3 cellular contexts compared by ENCODE assay signal in the genomic region with DNA sequence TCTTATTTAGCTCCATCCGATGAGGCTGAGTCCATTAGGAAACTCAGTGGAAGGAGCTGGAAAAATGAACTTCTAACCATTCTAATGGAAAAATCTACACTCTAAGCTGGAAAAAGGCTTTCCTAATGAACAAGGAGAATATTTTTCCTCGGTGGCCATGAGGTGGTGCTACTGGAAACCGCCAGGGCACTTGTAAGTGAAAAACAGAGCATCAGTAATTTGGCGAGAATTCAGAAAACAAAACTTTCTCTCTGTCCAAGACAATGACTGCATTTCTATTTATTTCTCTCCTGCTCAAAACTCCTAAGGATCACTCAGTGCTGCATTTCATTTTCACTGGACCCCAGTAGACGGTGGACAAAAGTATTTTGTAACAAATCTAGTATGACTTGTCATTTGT.
TF ChIP-seq lines count a peak whose summit lies in the region.

No MANE protein-coding gene starts in this region.

TF ChIP-seq in GM23338, 12 proteins besides CTCF, POLR2A, EP300 and RAD21 (continued from another document and continues in another):
- TF ChIP-seq, protein P1, sequence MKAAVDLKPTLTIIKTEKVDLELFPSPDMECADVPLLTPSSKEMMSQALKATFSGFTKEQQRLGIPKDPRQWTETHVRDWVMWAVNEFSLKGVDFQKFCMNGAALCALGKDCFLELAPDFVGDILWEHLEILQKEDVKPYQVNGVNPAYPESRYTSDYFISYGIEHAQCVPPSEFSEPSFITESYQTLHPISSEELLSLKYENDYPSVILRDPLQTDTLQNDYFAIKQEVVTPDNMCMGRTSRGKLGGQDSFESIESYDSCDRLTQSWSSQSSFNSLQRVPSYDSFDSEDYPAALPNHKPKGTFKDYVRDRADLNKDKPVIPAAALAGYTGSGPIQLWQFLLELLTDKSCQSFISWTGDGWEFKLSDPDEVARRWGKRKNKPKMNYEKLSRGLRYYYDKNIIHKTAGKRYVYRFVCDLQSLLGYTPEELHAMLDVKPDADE (IDR thresholded peaks at IDR 0.05), result no peak
- TF ChIP-seq ZNF331 (CRISPR knock-in tag; IDR thresholded peaks at IDR 0.05; ENCODE audit: low read depth) (no peak), EZH2phosphoT487 (IDR thresholded peaks at IDR 0.05; ENCODE audit: unreplicated experiment) (no peak), EZH2 (IDR thresholded peaks at IDR 0.05; ENCODE audit: low read depth, unreplicated experiment) (no peak), ZNF114 (CRISPR knock-in tag; IDR thresholded peaks at IDR 0.05) (no peak), POLR2AphosphoS5 (IDR thresholded peaks at IDR 0.05; ENCODE audit: low read depth) (no peak), JUNB (IDR thresholded peaks at IDR 0.05; ENCODE audit: unreplicated experiment) (no peak)
- TF ChIP-seq, protein P2, sequence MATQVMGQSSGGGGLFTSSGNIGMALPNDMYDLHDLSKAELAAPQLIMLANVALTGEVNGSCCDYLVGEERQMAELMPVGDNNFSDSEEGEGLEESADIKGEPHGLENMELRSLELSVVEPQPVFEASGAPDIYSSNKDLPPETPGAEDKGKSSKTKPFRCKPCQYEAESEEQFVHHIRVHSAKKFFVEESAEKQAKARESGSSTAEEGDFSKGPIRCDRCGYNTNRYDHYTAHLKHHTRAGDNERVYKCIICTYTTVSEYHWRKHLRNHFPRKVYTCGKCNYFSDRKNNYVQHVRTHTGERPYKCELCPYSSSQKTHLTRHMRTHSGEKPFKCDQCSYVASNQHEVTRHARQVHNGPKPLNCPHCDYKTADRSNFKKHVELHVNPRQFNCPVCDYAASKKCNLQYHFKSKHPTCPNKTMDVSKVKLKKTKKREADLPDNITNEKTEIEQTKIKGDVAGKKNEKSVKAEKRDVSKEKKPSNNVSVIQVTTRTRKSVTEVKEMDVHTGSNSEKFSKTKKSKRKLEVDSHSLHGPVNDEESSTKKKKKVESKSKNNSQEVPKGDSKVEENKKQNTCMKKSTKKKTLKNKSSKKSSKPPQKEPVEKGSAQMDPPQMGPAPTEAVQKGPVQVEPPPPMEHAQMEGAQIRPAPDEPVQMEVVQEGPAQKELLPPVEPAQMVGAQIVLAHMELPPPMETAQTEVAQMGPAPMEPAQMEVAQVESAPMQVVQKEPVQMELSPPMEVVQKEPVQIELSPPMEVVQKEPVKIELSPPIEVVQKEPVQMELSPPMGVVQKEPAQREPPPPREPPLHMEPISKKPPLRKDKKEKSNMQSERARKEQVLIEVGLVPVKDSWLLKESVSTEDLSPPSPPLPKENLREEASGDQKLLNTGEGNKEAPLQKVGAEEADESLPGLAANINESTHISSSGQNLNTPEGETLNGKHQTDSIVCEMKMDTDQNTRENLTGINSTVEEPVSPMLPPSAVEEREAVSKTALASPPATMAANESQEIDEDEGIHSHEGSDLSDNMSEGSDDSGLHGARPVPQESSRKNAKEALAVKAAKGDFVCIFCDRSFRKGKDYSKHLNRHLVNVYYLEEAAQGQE (IDR thresholded peaks at IDR 0.05; ENCODE audit: unreplicated experiment), result no peak

TF ChIP-seq in K562, 482 proteins besides CTCF, POLR2A, EP300 and RAD21:
- TF ChIP-seq, protein P3, sequence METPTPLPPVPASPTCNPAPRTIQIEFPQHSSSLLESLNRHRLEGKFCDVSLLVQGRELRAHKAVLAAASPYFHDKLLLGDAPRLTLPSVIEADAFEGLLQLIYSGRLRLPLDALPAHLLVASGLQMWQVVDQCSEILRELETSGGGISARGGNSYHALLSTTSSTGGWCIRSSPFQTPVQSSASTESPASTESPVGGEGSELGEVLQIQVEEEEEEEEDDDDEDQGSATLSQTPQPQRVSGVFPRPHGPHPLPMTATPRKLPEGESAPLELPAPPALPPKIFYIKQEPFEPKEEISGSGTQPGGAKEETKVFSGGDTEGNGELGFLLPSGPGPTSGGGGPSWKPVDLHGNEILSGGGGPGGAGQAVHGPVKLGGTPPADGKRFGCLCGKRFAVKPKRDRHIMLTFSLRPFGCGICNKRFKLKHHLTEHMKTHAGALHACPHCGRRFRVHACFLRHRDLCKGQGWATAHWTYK (CRISPR knock-in tag; IDR thresholded peaks at IDR 0.05), result no peak
- no peak for TF ChIP-seq CBX3 (IDR thresholded peaks at IDR 0.05; ENCODE audit: borderline replicate concordance in 1 of 2, low read length in 2 of 2)
- TF ChIP-seq RFX7 (CRISPR knock-in tag; IDR thresholded peaks at IDR 0.05), result no peak
- no peak for TF ChIP-seq KLF16 (IDR thresholded peaks at IDR 0.05)
- TF ChIP-seq SAFB (IDR thresholded peaks at IDR 0.05; ENCODE audit: borderline replicate concordance, low read depth, low read length), result no peak
- no peak for TF ChIP-seq ZNF766 (CRISPR knock-in tag; conservative IDR thresholded peaks at IDR 0.05)
- TF ChIP-seq KDM5B (IDR thresholded peaks at IDR 0.05; ENCODE audit: insufficient replicate concordance, low read depth, low read length), result no peak
- no peak for TF ChIP-seq TAF7 (tag; IDR thresholded peaks at IDR 0.05)
TF ChIP-seq in K562: peak in this region for 0.

TF ChIP-seq in neural cell, 6 proteins besides CTCF, POLR2A, EP300 and RAD21 (continued from another document):
- TF ChIP-seq, protein P2 (IDR thresholded peaks at IDR 0.05; ENCODE audit: borderline replicate concordance), result no peak
- TF ChIP-seq POLR2AphosphoS5 (IDR thresholded peaks at IDR 0.05), result no peak
